1 cellular context compared by ENCODE assay signal in the genomic region with DNA sequence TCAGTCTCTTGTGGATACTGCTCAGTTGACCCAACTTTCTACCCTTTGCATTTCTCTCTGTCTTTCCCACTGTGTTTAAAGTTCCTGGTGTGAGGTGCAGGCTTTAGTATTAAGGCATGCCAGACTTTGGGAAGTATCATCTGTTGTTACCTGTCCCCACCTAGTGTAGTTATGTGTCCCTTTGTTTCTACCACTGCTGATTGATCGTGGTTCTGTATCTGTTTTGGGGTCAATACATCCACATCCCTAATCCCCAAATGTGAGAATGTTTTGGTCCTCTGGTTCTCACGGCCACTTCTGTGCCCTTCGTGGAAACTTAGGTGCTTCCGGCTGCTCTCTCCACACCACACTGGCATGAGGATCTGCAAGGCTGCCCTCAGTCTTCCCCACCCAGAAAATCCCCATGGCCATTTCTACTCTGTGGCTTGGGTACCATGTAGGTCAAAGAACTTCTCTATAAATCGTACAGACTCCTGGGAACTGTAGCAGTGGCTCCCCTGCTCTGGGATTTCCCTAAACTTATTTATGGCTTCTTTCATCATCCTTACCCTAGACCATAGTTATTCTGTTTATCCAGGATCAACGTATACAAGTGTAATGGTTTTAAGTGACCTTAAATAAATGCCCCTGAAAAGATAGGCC.
TF ChIP-seq lines count a peak whose summit lies in the region.

No MANE protein-coding gene starts in this region.

TF ChIP-seq in GM12878, 131 proteins besides CTCF, POLR2A, EP300 and RAD21 (continued from another document and continues in another):
- TF ChIP-seq, protein P1, sequence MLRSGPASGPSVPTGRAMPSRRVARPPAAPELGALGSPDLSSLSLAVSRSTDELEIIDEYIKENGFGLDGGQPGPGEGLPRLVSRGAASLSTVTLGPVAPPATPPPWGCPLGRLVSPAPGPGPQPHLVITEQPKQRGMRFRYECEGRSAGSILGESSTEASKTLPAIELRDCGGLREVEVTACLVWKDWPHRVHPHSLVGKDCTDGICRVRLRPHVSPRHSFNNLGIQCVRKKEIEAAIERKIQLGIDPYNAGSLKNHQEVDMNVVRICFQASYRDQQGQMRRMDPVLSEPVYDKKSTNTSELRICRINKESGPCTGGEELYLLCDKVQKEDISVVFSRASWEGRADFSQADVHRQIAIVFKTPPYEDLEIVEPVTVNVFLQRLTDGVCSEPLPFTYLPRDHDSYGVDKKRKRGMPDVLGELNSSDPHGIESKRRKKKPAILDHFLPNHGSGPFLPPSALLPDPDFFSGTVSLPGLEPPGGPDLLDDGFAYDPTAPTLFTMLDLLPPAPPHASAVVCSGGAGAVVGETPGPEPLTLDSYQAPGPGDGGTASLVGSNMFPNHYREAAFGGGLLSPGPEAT (IDR thresholded peaks at IDR 0.05; ENCODE audit: low read depth): peak; percentile 80
- TF ChIP-seq, protein P2, sequence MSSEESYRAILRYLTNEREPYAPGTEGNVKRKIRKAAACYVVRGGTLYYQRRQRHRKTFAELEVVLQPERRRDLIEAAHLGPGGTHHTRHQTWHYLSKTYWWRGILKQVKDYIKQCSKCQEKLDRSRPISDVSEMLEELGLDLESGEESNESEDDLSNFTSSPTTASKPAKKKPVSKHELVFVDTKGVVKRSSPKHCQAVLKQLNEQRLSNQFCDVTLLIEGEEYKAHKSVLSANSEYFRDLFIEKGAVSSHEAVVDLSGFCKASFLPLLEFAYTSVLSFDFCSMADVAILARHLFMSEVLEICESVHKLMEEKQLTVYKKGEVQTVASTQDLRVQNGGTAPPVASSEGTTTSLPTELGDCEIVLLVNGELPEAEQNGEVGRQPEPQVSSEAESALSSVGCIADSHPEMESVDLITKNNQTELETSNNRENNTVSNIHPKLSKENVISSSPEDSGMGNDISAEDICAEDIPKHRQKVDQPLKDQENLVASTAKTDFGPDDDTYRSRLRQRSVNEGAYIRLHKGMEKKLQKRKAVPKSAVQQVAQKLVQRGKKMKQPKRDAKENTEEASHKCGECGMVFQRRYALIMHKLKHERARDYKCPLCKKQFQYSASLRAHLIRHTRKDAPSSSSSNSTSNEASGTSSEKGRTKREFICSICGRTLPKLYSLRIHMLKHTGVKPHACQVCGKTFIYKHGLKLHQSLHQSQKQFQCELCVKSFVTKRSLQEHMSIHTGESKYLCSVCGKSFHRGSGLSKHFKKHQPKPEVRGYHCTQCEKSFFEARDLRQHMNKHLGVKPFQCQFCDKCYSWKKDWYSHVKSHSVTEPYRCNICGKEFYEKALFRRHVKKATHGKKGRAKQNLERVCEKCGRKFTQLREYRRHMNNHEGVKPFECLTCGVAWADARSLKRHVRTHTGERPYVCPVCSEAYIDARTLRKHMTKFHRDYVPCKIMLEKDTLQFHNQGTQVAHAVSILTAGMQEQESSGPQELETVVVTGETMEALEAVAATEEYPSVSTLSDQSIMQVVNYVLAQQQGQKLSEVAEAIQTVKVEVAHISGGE (CRISPR knock-in tag; IDR thresholded peaks at IDR 0.05): no peak
- TF ChIP-seq NRF1 (conservative IDR thresholded peaks at IDR 0.05; ENCODE audit: low read depth, low read length) (no peak), DPF2 (IDR thresholded peaks at IDR 0.05) (peak; percentile 40; the same call in 1 of the 2 replicates), GABPA (IDR thresholded peaks at IDR 0.05; ENCODE audit: low read depth) (no peak), SREBF1 (IDR thresholded peaks at IDR 0.05; ENCODE audit: low read length) (no peak), IKZF2 (IDR thresholded peaks at IDR 0.05) (peak; percentile 66 to 74), EZH2 (IDR thresholded peaks at IDR 0.05; ENCODE audit: borderline replicate concordance, control insufficient read depth, low read depth, low read length) (no peak), ETV6 (conservative IDR thresholded peaks at IDR 0.05 in 1 of 2, IDR thresholded peaks at IDR 0.05 in 1 of 2; ENCODE audit: borderline replicate concordance in 1 of 2, low read depth in 1 of 2) (peak in 1 of 2 experiments; percentile 42; a peak in 1 of 4 replicates), SIN3A (IDR thresholded peaks at IDR 0.05; ENCODE audit: low read depth, low read length) (no peak), SREBF2 (IDR thresholded peaks at IDR 0.05; ENCODE audit: low read length) (no peak), ESRRA (IDR thresholded peaks at IDR 0.05; ENCODE audit: low read length) (no peak), RB1 (IDR thresholded peaks at IDR 0.05; ENCODE audit: borderline replicate concordance) (no peak), TBL1XR1 (IDR thresholded peaks at IDR 0.05; ENCODE audit: low read depth, low read length) (0 out of 2 replicates have a peak, but pooled peaks have one; percentile 39), MEF2B (IDR thresholded peaks at IDR 0.05; ENCODE audit: partially characterized antibody, poor library complexity, severe bottlenecking) (peak; percentile 75), KLF5 (IDR thresholded peaks at IDR 0.05; ENCODE audit: partially characterized antibody) (no peak), PAX5 (IDR thresholded peaks at IDR 0.05; ENCODE audit: borderline replicate concordance, low read depth, low read length) (peak; percentile 87), MTA3 (IDR thresholded peaks at IDR 0.05; ENCODE audit: borderline replicate concordance, low read length) (peak; percentile 68; the same call in 1 of the 2 replicates), ZNF622 (IDR thresholded peaks at IDR 0.05) (no peak), JUND (IDR thresholded peaks at IDR 0.05; ENCODE audit: low read depth, low read length) (no peak), CHD2 (IDR thresholded peaks at IDR 0.05; ENCODE audit: borderline replicate concordance, low read depth, low read length) (no peak), POU2F2 (IDR thresholded peaks at IDR 0.05; ENCODE audit: borderline replicate concordance, low read depth, low read length) (no peak), HDAC2 (IDR thresholded peaks at IDR 0.05) (no peak), MTA2 (IDR thresholded peaks at IDR 0.05; ENCODE audit: low read depth) (peak; percentile 33; the same call in 1 of the 2 replicates), YY1 (IDR thresholded peaks at IDR 0.05; ENCODE audit: low read depth, low read length) (peak; percentile 66; the same call in 1 of the 2 replicates), SPI1 (IDR thresholded peaks at IDR 0.05; ENCODE audit: borderline replicate concordance, insufficient read depth, low read depth, low read length) (0 out of 2 replicates have a peak, but pooled peaks have one; percentile 9), ZSCAN29 (IDR thresholded peaks at IDR 0.05) (no peak), TCF12 (IDR thresholded peaks at IDR 0.05; ENCODE audit: low read depth, low read length) (peak; percentile 38), ZNF207 (IDR thresholded peaks at IDR 0.05; ENCODE audit: borderline replicate concordance) (no peak), NR2C1 (IDR thresholded peaks at IDR 0.05) (no peak), POLR2AphosphoS5 (IDR thresholded peaks at IDR 0.05; ENCODE audit: low read length) (peak; percentile 44; the same call in 1 of the 2 replicates), ZNF24 (IDR thresholded peaks at IDR 0.05) (peak; percentile 66; the same call in 1 of the 2 replicates), SP1 (IDR thresholded peaks at IDR 0.05; ENCODE audit: low read depth, low read length) (peak; percentile 62), SRF (IDR thresholded peaks at IDR 0.05; ENCODE audit: low read depth in 2 of 2, low read length in 2 of 2) (no peak)
- TF ChIP-seq, protein P3, sequence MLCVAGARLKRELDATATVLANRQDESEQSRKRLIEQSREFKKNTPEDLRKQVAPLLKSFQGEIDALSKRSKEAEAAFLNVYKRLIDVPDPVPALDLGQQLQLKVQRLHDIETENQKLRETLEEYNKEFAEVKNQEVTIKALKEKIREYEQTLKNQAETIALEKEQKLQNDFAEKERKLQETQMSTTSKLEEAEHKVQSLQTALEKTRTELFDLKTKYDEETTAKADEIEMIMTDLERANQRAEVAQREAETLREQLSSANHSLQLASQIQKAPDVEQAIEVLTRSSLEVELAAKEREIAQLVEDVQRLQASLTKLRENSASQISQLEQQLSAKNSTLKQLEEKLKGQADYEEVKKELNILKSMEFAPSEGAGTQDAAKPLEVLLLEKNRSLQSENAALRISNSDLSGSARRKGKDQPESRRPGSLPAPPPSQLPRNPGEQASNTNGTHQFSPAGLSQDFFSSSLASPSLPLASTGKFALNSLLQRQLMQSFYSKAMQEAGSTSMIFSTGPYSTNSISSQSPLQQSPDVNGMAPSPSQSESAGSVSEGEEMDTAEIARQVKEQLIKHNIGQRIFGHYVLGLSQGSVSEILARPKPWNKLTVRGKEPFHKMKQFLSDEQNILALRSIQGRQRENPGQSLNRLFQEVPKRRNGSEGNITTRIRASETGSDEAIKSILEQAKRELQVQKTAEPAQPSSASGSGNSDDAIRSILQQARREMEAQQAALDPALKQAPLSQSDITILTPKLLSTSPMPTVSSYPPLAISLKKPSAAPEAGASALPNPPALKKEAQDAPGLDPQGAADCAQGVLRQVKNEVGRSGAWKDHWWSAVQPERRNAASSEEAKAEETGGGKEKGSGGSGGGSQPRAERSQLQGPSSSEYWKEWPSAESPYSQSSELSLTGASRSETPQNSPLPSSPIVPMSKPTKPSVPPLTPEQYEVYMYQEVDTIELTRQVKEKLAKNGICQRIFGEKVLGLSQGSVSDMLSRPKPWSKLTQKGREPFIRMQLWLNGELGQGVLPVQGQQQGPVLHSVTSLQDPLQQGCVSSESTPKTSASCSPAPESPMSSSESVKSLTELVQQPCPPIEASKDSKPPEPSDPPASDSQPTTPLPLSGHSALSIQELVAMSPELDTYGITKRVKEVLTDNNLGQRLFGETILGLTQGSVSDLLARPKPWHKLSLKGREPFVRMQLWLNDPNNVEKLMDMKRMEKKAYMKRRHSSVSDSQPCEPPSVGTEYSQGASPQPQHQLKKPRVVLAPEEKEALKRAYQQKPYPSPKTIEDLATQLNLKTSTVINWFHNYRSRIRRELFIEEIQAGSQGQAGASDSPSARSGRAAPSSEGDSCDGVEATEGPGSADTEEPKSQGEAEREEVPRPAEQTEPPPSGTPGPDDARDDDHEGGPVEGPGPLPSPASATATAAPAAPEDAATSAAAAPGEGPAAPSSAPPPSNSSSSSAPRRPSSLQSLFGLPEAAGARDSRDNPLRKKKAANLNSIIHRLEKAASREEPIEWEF (IDR thresholded peaks at IDR 0.05; ENCODE audit: insufficient replicate concordance, low read depth, low read length): peak; percentile 30
- TF ChIP-seq, protein P4, sequence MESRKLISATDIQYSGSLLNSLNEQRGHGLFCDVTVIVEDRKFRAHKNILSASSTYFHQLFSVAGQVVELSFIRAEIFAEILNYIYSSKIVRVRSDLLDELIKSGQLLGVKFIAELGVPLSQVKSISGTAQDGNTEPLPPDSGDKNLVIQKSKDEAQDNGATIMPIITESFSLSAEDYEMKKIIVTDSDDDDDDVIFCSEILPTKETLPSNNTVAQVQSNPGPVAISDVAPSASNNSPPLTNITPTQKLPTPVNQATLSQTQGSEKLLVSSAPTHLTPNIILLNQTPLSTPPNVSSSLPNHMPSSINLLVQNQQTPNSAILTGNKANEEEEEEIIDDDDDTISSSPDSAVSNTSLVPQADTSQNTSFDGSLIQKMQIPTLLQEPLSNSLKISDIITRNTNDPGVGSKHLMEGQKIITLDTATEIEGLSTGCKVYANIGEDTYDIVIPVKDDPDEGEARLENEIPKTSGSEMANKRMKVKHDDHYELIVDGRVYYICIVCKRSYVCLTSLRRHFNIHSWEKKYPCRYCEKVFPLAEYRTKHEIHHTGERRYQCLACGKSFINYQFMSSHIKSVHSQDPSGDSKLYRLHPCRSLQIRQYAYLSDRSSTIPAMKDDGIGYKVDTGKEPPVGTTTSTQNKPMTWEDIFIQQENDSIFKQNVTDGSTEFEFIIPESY (IDR thresholded peaks at IDR 0.05): no peak
- TF ChIP-seq, protein P5, sequence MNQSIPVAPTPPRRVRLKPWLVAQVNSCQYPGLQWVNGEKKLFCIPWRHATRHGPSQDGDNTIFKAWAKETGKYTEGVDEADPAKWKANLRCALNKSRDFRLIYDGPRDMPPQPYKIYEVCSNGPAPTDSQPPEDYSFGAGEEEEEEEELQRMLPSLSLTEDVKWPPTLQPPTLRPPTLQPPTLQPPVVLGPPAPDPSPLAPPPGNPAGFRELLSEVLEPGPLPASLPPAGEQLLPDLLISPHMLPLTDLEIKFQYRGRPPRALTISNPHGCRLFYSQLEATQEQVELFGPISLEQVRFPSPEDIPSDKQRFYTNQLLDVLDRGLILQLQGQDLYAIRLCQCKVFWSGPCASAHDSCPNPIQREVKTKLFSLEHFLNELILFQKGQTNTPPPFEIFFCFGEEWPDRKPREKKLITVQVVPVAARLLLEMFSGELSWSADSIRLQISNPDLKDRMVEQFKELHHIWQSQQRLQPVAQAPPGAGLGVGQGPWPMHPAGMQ (IDR thresholded peaks at IDR 0.05; ENCODE audit: borderline replicate concordance): no peak
- TF ChIP-seq, protein P6, sequence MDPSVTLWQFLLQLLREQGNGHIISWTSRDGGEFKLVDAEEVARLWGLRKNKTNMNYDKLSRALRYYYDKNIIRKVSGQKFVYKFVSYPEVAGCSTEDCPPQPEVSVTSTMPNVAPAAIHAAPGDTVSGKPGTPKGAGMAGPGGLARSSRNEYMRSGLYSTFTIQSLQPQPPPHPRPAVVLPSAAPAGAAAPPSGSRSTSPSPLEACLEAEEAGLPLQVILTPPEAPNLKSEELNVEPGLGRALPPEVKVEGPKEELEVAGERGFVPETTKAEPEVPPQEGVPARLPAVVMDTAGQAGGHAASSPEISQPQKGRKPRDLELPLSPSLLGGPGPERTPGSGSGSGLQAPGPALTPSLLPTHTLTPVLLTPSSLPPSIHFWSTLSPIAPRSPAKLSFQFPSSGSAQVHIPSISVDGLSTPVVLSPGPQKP (IDR thresholded peaks at IDR 0.05; ENCODE audit: low read depth, low read length): no peak
- TF ChIP-seq, protein P7, sequence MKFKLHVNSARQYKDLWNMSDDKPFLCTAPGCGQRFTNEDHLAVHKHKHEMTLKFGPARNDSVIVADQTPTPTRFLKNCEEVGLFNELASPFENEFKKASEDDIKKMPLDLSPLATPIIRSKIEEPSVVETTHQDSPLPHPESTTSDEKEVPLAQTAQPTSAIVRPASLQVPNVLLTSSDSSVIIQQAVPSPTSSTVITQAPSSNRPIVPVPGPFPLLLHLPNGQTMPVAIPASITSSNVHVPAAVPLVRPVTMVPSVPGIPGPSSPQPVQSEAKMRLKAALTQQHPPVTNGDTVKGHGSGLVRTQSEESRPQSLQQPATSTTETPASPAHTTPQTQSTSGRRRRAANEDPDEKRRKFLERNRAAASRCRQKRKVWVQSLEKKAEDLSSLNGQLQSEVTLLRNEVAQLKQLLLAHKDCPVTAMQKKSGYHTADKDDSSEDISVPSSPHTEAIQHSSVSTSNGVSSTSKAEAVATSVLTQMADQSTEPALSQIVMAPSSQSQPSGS (IDR thresholded peaks at IDR 0.05; ENCODE audit: low read length): peak; percentile 83
- TF ChIP-seq, protein P8, sequence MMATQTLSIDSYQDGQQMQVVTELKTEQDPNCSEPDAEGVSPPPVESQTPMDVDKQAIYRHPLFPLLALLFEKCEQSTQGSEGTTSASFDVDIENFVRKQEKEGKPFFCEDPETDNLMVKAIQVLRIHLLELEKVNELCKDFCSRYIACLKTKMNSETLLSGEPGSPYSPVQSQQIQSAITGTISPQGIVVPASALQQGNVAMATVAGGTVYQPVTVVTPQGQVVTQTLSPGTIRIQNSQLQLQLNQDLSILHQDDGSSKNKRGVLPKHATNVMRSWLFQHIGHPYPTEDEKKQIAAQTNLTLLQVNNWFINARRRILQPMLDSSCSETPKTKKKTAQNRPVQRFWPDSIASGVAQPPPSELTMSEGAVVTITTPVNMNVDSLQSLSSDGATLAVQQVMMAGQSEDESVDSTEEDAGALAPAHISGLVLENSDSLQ (IDR thresholded peaks at IDR 0.05): no peak
